1 cellular context compared by ENCODE assay signal in genomic region chr1:218361298-218362065, GRCh38.
TF ChIP-seq lines count a peak whose summit lies in the region.

No MANE protein-coding gene starts in this region.

TF ChIP-seq in GM23338, 12 proteins besides CTCF, POLR2A, EP300 and RAD21 (continued from another document):
- TF ChIP-seq, protein P1, sequence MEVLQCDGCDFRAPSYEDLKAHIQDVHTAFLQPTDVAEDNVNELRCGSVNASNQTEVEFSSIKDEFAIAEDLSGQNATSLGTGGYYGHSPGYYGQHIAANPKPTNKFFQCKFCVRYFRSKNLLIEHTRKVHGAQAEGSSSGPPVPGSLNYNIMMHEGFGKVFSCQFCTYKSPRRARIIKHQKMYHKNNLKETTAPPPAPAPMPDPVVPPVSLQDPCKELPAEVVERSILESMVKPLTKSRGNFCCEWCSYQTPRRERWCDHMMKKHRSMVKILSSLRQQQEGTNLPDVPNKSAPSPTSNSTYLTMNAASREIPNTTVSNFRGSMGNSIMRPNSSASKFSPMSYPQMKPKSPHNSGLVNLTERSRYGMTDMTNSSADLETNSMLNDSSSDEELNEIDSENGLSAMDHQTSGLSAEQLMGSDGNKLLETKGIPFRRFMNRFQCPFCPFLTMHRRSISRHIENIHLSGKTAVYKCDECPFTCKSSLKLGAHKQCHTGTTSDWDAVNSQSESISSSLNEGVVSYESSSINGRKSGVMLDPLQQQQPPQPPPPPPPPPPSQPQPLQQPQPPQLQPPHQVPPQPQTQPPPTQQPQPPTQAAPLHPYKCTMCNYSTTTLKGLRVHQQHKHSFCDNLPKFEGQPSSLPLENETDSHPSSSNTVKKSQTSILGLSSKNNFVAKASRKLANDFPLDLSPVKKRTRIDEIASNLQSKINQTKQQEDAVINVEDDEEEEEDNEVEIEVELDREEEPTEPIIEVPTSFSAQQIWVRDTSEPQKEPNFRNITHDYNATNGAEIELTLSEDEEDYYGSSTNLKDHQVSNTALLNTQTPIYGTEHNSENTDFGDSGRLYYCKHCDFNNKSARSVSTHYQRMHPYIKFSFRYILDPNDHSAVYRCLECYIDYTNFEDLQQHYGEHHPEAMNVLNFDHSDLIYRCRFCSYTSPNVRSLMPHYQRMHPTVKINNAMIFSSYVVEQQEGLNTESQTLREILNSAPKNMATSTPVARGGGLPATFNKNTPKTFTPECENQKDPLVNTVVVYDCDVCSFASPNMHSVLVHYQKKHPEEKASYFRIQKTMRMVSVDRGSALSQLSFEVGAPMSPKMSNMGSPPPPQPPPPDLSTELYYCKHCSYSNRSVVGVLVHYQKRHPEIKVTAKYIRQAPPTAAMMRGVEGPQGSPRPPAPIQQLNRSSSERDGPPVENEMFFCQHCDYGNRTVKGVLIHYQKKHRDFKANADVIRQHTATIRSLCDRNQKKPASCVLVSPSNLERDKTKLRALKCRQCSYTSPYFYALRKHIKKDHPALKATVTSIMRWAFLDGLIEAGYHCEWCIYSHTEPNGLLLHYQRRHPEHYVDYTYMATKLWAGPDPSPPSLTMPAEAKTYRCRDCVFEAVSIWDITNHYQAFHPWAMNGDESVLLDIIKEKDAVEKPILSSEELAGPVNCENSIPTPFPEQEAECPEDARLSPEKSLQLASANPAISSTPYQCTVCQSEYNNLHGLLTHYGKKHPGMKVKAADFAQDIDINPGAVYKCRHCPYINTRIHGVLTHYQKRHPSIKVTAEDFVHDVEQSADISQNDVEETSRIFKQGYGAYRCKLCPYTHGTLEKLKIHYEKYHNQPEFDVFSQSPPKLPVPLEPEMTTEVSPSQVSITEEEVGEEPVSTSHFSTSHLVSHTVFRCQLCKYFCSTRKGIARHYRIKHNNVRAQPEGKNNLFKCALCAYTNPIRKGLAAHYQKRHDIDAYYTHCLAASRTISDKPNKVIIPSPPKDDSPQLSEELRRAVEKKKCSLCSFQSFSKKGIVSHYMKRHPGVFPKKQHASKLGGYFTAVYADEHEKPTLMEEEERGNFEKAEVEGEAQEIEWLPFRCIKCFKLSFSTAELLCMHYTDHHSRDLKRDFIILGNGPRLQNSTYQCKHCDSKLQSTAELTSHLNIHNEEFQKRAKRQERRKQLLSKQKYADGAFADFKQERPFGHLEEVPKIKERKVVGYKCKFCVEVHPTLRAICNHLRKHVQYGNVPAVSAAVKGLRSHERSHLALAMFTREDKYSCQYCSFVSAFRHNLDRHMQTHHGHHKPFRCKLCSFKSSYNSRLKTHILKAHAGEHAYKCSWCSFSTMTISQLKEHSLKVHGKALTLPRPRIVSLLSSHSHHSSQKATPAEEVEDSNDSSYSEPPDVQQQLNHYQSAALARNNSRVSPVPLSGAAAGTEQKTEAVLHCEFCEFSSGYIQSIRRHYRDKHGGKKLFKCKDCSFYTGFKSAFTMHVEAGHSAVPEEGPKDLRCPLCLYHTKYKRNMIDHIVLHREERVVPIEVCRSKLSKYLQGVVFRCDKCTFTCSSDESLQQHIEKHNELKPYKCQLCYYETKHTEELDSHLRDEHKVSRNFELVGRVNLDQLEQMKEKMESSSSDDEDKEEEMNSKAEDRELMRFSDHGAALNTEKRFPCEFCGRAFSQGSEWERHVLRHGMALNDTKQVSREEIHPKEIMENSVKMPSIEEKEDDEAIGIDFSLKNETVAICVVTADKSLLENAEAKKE (CRISPR knock-in tag; IDR thresholded peaks at IDR 0.05): no peak
- TF ChIP-seq POLR2AphosphoS5 (IDR thresholded peaks at IDR 0.05; ENCODE audit: low read depth): no peak
